In genomic region chr12:68119250-68119649, GRCh38 we compare ENCODE assay signal across 10 cellular contexts. TPM values are rescaled to one million over a fixed set of nuclear protein-coding genes. Genes with fewer than 3 reads are reported as not detected.
DNase-seq lines count a peak whose midpoint lies in the region; ATAC-seq lines count a peak whose summit lies in the region.
"Had no signal": no experiment of that assay in that cellular context is flagged by ENCODE, and none has a peak within 500 bp of the region (broad histone marks: within the 10 kb centered on the region; RNA-seq: fewer than 3 reads in every experiment).

No MANE protein-coding gene starts in this region.

- ATAC-seq in activated CD4-positive, CD25-positive, alpha-beta regulatory T cell treated with anti-CD3 and anti-CD28 coated beads, Interleukin-2, amount 50 U/mL, for 24 hours = peak; percentile 92 to 95
- peak; percentile 49 for ATAC-seq in GM21390 (IDR thresholded peaks at IDR 0.05; ENCODE audit: unreplicated experiment)
- ATAC-seq in HG03196 (IDR thresholded peaks at IDR 0.05; ENCODE audit: unreplicated experiment) = peak; percentile 60

- DNase-seq in activated CD4-positive, CD25-positive, alpha-beta regulatory T cell treated with anti-CD3 and anti-CD28 coated beads, Interleukin-2, amount 50 U/mL, for 72 hours = no peak
- peak; percentile 63 for DNase-seq in myocyte (ENCODE audit: low read depth)
- DNase-seq in nucleus accumbens (lab: John Stamatoyannopoulos, UW) = no peak
- DNase-seq in DMS53 (lab: John Stamatoyannopoulos, UW) = no peak
- no peak for DNase-seq in NCI-H1105 treated with DMSO at 0.1 percent for 48 hours (lab: John Stamatoyannopoulos, UW)
- DNase-seq: ACHN, NCI-H524 had no signal

RNA-seq across cellular contexts. Expression of gene IFNG, which starts 40.3 kb away (rescaled TPM):
- not detected in 2 replicates for total RNA-seq in myocyte
- polyA plus RNA-seq in myocyte (2012) = not detected
